9 cellular contexts compared by ENCODE assay signal in genomic region chr1:46747683-46748288, GRCh38. TPM values are rescaled to one million over a fixed set of nuclear protein-coding genes. Genes with fewer than 3 reads are reported as not detected.
DNase-seq lines count a peak whose midpoint lies in the region; ATAC-seq, FAIRE-seq and TF ChIP-seq lines count a peak whose summit lies in the region.
"Had no signal": no experiment of that assay in that cellular context is flagged by ENCODE, and none has a peak within 500 bp of the region (broad histone marks: within the 10 kb centered on the region; RNA-seq: fewer than 3 reads in every experiment).

No MANE protein-coding gene starts in this region.

- H3K9me2 ChIP-seq in HCT116 (ENCODE audit: insufficient read depth), result no peaks in the 10 kb centered on the region

- H3K36me3 Mint-ChIP-seq in chondrocyte (ENCODE audit: low read depth), result no peaks in the 10 kb centered on the region

- TF ChIP-seq CTCF in HCT116 (IDR thresholded peaks at IDR 0.05 in 2 of 3, conservative IDR thresholded peaks at IDR 0.05 in 1 of 3; ENCODE audit: borderline replicate concordance in 1 of 3, insufficient read depth in 1 of 3, low read depth in 2 of 3, low read length in 2 of 3) (peak; percentile 44 to 77 (median 62); a peak in 5 of 6 replicates), chondrocyte (IDR thresholded peaks at IDR 0.05) (peak; percentile 76), right lobe of liver (IDR thresholded peaks at IDR 0.05) (peak; percentile 56 to 64 (median 57))

- POLR2A ChIA-PET in HCT116 (lab: Charles Lee), result no interaction called here

- peak; percentile 100 for ATAC-seq in HCT116
- peak; percentile 86 to 93 (median 90) for ATAC-seq in right lobe of liver
- no peak for ATAC-seq in GM18520 (IDR thresholded peaks at IDR 0.05; ENCODE audit: unreplicated experiment)

- H3K4me3 ChIP-seq in HCT116 (replicated peaks in 1 of 2; ENCODE audit: low read depth in 1 of 2, low read length in 2 of 2) (no peak overlapping the region), right lobe of liver (no peak overlapping the region)

- peaks cover 57% of the 10 kb centered on the region for H3K27me3 Mint-ChIP-seq in chondrocyte (ENCODE audit: low read depth)

- no TSS peak for BruUV-seq in HCT116 (replicated peaks; lab: Mats Ljungman, UMichigan)

- H3K9me3 ChIP-seq in HCT116 (ENCODE audit: control insufficient read depth in 1 of 2, insufficient read depth in 1 of 2, low read depth in 1 of 2, low read length in 2 of 2) (no peaks in the 10 kb centered on the region), right lobe of liver (no peaks in the 10 kb centered on the region)

- no peaks in the 10 kb centered on the region for H3K79me2 ChIP-seq in HCT116 (ENCODE audit: insufficient read depth, low read length)

- WGBS in right lobe of liver (ENCODE audit: insufficient coverage, low coverage, low lambda C conversion rate, missing lambda C conversion rate), result 42% methylated on average over 3 of the region's 5 CpGs

- H3K27ac ChIP-seq in HCT116 (ENCODE audit: low read depth, low read length), result no peak overlapping the region
- H3K27ac ChIP-seq in right lobe of liver, result no peak overlapping the region

- intact Hi-C loops in HCT116 (cut with micrococcal nuclease), result loop anchor here (5.0 kb wide), 1 partner anchor 250 kb away; no protein-coding TSS in a partner anchor
- intact Hi-C loops in right lobe of liver (cut with DNase I), result no loop called here

- H3K27ac Mint-ChIP-seq in chondrocyte (ENCODE audit: unreplicated experiment), result no peak overlapping the region

- no peaks in the 10 kb centered on the region for H3K9me3 Mint-ChIP-seq in chondrocyte (ENCODE audit: low read depth)
- H3K9me3 Mint-ChIP-seq: central memory CD8-positive, alpha-beta T cell had no signal

- H3K4me3 Mint-ChIP-seq in chondrocyte (ENCODE audit: unreplicated experiment), result no peak overlapping the region
- H3K4me3 Mint-ChIP-seq: central memory CD8-positive, alpha-beta T cell had no signal

- FAIRE-seq in GM12891 (lab: Jason Lieb, UNC), result no peak

- H3K4me1 ChIP-seq in HCT116 (ENCODE audit: control insufficient read depth in 1 of 2, insufficient read depth in 2 of 2, low read length in 2 of 2) (no peaks in the 10 kb centered on the region), right lobe of liver (no peaks in the 10 kb centered on the region)

- TF ChIP-seq POLR2A in HCT116 (IDR thresholded peaks at IDR 0.05; ENCODE audit: borderline replicate concordance, extremely low read depth, insufficient read depth, insufficient read length) (no peak), right lobe of liver (IDR thresholded peaks at IDR 0.05) (no peak), GM12891 (IDR thresholded peaks at IDR 0.05; ENCODE audit: low read depth, low read length) (no peak)

- H4K20me1 ChIP-seq in HCT116 (ENCODE audit: insufficient read depth), result no peaks in the 10 kb centered on the region

- no peak overlapping the region for H2AFZ ChIP-seq in HCT116 (ENCODE audit: low read depth, low read length, poor library complexity, severe bottlenecking)

- no peak overlapping the region for H3K4me2 ChIP-seq in HCT116 (ENCODE audit: low read length)

- H3K4me1 Mint-ChIP-seq in chondrocyte (ENCODE audit: low read depth), result no peaks in the 10 kb centered on the region
- H3K4me1 Mint-ChIP-seq: central memory CD8-positive, alpha-beta T cell had no signal

- CTCF ChIA-PET in HCT116 (lab: Charles Lee), result interaction anchor here (0.6 to 2.9 kb wide), 4 partner anchors 10 to 478 kb away, joined by 3 to 9 read pairs (median 6); no protein-coding TSS in a partner anchor

- H3K27me3 ChIP-seq in HCT116 (ENCODE audit: insufficient read depth, low read length), result peaks cover 66% of the 10 kb centered on the region
- H3K27me3 ChIP-seq in right lobe of liver, result no peaks in the 10 kb centered on the region

- no peak overlapping the region for H3K9ac ChIP-seq in HCT116 (ENCODE audit: low read length)

- no peaks in the 10 kb centered on the region for H3K36me3 ChIP-seq in HCT116 (ENCODE audit: control insufficient read depth in 1 of 2, insufficient read depth in 2 of 2, low read length in 2 of 2)
- no peaks in the 10 kb centered on the region for H3K36me3 ChIP-seq in right lobe of liver

- DNase-seq in AG20443 (ENCODE audit: low spot score), result peak; percentile 78
- peak; percentile 34 for DNase-seq in HCT116 (ENCODE audit: low read depth, low spot score)
- peak; percentile 78 for DNase-seq in NCI-H748 (lab: John Stamatoyannopoulos, UW; ENCODE audit: unreplicated experiment)
- DNase-seq in chondrocyte (ENCODE audit: low spot score), result no peak
- DNase-seq in right lobe of liver, result no peak
- DNase-seq in GM12891 (ENCODE audit: insufficient read length, low spot score), result no peak
- no peak for DNase-seq in stimulated activated CD4-positive, alpha-beta T cell treated with anti-CD3 and anti-CD28 coated beads, Interleukin-4, amount 100 ng/mL, for 1 hour

- RAD21 ChIA-PET in HCT116 (lab: Charles Lee; ENCODE audit: low non-redundant PET in 1 of 2, low total read pairs in 2 of 2, uncharacterized antibody in 2 of 2, unreplicated experiment in 2 of 2), result interaction anchor here in 1 of 2 experiments (0.6 kb wide), 1 partner anchor 254 kb away, joined by 3 read pairs; no protein-coding TSS in a partner anchor

- TF ChIP-seq RAD21 in HCT116 (IDR thresholded peaks at IDR 0.05; ENCODE audit: low read depth), result peak; percentile 72

TF ChIP-seq in HCT116, 20 proteins besides CTCF, POLR2A, EP300 and RAD21:
- no peak for TF ChIP-seq EGR1 (IDR thresholded peaks at IDR 0.05; ENCODE audit: low read depth)
- TF ChIP-seq SIN3A (IDR thresholded peaks at IDR 0.05; ENCODE audit: low read depth), result no peak
- 0 out of 2 replicates have a peak, but pooled peaks have one; percentile 15 for TF ChIP-seq CBX3 (IDR thresholded peaks at IDR 0.05; ENCODE audit: low read depth)

TF ChIP-seq in GM12891, 5 proteins besides CTCF, POLR2A, EP300 and RAD21:
- no peak for TF ChIP-seq PAX5 (IDR thresholded peaks at IDR 0.05; ENCODE audit: insufficient read depth, low read length, severe bottlenecking)
- TF ChIP-seq POLR2AphosphoS5 (IDR thresholded peaks at IDR 0.05; ENCODE audit: low read depth, low read length), result no peak
- TF ChIP-seq POU2F2 (IDR thresholded peaks at IDR 0.05; ENCODE audit: low read depth, low read length), result no peak
- no peak for TF ChIP-seq TAF1 (IDR thresholded peaks at IDR 0.05; ENCODE audit: low read depth, low read length)
- no peak for TF ChIP-seq SPI1 (IDR thresholded peaks at IDR 0.05; ENCODE audit: low read depth, low read length)

RNA-seq across cellular contexts. Expression of gene EFCAB14, which starts 28.9 kb away (rescaled TPM):
- total RNA-seq in HCT116 (2021; ENCODE audit: unreplicated experiment), result 52.5 TPM
- polyA plus RNA-seq in HCT116 (2012), result 12.1 and 14.8 TPM in 2 replicates
- 49.0 to 69.5 TPM (median 52.2 TPM) in 3 replicates for total RNA-seq in chondrocyte
- total RNA-seq in right lobe of liver, result 10 to 100 TPM; 41.5 to 56.9 (median 43.5) TPM
- 21.0 TPM for polyA plus RNA-seq in GM12891 (2012; ENCODE audit: low read depth, missing spikeins)

RNA-seq across cellular contexts. Expression of gene CYP4B1, which starts 51.1 kb away (rescaled TPM):
- total RNA-seq in HCT116 (2021; ENCODE audit: unreplicated experiment), result 0.30 TPM
- polyA plus RNA-seq in HCT116 (2012), result not detected in 2 replicates
- not detected in 3 replicates for total RNA-seq in chondrocyte
- under 1 TPM in 1 of 6 experiments, not detected in 5; 0.62 TPM for total RNA-seq in right lobe of liver
- not detected for polyA plus RNA-seq in GM12891 (2012; ENCODE audit: low read depth, missing spikeins)

Comparison
In these comparisons a context has a peak if more than half of its experiments do, and no peak if none do; other contexts are left out.
1. DNase-seq: peak in AG20443 (single experiment), HCT116 (single experiment) and NCI-H748 (single experiment); none in chondrocyte (single experiment), right lobe of liver (0 of 3), GM12891 (single experiment) and stimulated activated CD4-positive, alpha-beta T cell treated with anti-CD3 and anti-CD28 coated beads, Interleukin-4, amount 100 ng/mL, for 1 hour (single experiment).
2. Peak in every context shown above with its lines, with median percentiles within 50 percentile points of each other: CTCF ChIP-seq.